In the genomic region with DNA sequence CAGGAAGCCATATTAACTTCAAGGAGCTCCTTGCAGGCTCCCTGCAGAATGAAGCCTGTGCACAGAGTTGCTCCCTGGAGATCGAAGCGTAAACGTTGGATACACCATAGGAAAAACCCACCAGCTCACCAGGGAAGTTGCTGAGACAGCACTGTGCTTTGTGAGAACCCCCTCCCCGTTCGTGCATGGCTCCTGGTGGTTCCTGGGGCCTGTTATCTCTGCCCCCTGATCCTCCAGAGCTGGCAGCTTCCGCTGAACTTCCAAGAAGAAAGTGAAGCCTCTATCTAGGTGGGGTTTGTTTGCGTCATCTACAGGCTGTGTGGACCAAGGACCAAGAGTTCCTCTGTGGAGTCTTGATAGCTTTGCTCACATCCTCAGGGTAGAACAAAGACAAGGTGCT, we compare ENCODE assay signal across 1 cellular context.
TF ChIP-seq lines count a peak whose summit lies in the region.

No MANE protein-coding gene starts in this region.

TF ChIP-seq in WTC11, 78 proteins besides CTCF, POLR2A, EP300 and RAD21 (continued from another document):
- TF ChIP-seq JAZF1 (CRISPR knock-in tag; IDR thresholded peaks at IDR 0.05), result no peak
